In the genomic region with DNA sequence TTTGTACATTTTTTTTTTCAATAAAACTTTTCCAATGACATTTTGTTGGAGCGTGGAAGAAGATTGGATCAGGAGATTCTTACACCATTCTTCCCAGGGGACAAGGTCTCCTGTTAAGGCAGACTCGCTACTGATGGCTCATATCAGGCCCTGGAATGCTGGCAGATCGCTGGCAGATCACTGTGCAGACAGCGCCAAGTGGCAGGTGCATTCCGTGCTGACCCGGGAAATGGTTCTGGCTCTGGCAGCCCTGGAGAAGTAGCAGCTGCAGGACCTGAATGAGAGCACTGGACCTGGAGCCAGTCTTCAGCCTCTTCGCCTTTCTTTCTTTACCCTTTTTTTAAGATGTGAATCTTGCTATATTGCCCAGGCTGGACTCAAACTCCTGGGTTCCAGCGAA, we compare ENCODE assay signal across 1 cellular context.
TF ChIP-seq lines count a peak whose summit lies in the region.

No MANE protein-coding gene starts in this region.

TF ChIP-seq in H1, 55 proteins besides CTCF, POLR2A, EP300 and RAD21:
- TF ChIP-seq POLR2AphosphoS5 (IDR thresholded peaks at IDR 0.05; ENCODE audit: low read depth, low read length): peak; percentile 72
- no peak for TF ChIP-seq CREB1 (IDR thresholded peaks at IDR 0.05)
TF ChIP-seq in H1: peak in this region for 1.
